In the genomic region with DNA sequence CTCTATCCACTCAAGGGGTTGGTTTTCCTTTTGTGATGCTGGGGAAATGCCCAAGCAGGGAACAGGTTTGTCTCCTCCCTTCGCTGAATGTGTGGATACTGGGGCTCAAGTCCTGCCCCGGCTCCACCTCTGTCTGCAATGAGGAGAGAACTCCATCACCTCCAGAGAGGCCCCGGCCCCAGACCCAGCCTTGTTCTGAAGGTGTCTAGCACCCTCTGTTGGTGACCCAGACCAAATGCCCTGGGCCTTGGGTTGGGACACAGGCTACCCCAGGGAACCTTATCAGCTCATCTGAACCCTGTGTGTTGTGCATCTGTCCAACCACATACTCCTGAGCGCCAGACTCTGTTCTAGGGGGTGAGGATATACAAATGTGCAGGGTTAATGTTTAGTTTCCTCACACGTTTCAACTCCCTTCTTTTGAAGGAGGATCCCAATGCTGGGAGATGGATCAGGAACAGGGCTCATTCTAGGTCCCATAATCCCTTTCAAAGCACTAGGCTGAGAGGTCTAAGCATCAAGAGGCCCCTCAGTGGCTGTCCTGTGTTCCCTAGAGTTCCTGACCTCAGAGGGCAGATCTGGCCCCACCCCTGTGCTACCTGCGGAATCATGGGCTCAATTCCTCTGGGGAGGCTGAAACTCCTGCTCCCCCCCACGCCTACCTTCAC, we compare ENCODE assay signal across 8 cellular contexts.
DNase-seq lines count a peak whose midpoint lies in the region; ATAC-seq and TF ChIP-seq lines count a peak whose summit lies in the region.

No MANE protein-coding gene starts in this region.

- TF ChIP-seq CTCF in GM10266 (IDR thresholded peaks at IDR 0.05; ENCODE audit: control insufficient read depth, insufficient read depth, low read depth, missing control alignments) = peak; percentile 63

- no peaks in the 10 kb centered on the region for H3K9me3 ChIP-seq in SJCRH30 (replicated peaks)

- ATAC-seq in HG03280 (IDR thresholded peaks at IDR 0.05; ENCODE audit: unreplicated experiment) = peak; percentile 71

- peaks cover 13% of the 10 kb centered on the region for H3K4me1 ChIP-seq in SJCRH30

- no peak overlapping the region for H3K27ac ChIP-seq in SJCRH30

- no peak overlapping the region for H3K4me3 ChIP-seq in SJCRH30

- no peaks in the 10 kb centered on the region for H3K27me3 ChIP-seq in SJCRH30

- DNase-seq in GM10266 (ENCODE audit: extremely low spot score) (peak; percentile 61), SJCRH30 (peak; percentile 80 to 88), hepatic stellate cell (ENCODE audit: low spot score) (peak; percentile 68), NCI-H2029 (lab: John Stamatoyannopoulos, UW) (no peak), DMS79 (lab: John Stamatoyannopoulos, UW) (no peak)
- DNase-seq in activated naive CD4-positive, alpha-beta T cell treated with anti-CD3 and anti-CD28 coated beads, Interleukin-2, amount 50 U/mL, for 16 hours = peak; percentile 44
- peak; percentile 25 to 29 for DNase-seq in stimulated activated CD4-positive, alpha-beta T cell treated with anti-CD3 and anti-CD28 coated beads, Interleukin-4, amount 100 ng/mL, for 4 hours

- H3K36me3 ChIP-seq in SJCRH30 = no peaks in the 10 kb centered on the region

Comparison
In these comparisons a context has a peak if more than half of its experiments do, and no peak if none do; other contexts are left out.
1. DNase-seq: peak in GM10266 (single experiment), SJCRH30 (2 of 2), activated naive CD4-positive, alpha-beta T cell treated with anti-CD3 and anti-CD28 coated beads, Interleukin-2, amount 50 U/mL, for 16 hours (single experiment), hepatic stellate cell (single experiment) and stimulated activated CD4-positive, alpha-beta T cell treated with anti-CD3 and anti-CD28 coated beads, Interleukin-4, amount 100 ng/mL, for 4 hours (2 of 2); none in NCI-H2029 (single experiment) and DMS79 (single experiment).